Comparison of ENCODE assay signal across 14 cellular contexts in genomic region chr2:177332992-177333388, GRCh38. TPM values are rescaled to one million over a fixed set of nuclear protein-coding genes. Genes with fewer than 3 reads are reported as not detected.
A peak's percentile ranks its signal among the peaks of the same experiment; 100 is the strongest.
DNase-seq lines count a peak whose midpoint lies in the region; ATAC-seq, FAIRE-seq and TF ChIP-seq lines count a peak whose summit lies in the region.
"Had no signal": no experiment of that assay in that cellular context is flagged by ENCODE, and none has a peak within 500 bp of the region (broad histone marks: within the 10 kb centered on the region; RNA-seq: fewer than 3 reads in every experiment).

No MANE protein-coding gene starts in this region.

- DNase-seq in HCT116 (ENCODE audit: low read depth, low spot score) (no peak), SK-N-MC (ENCODE audit: low read depth, low spot score) (no peak), RWPE1 (ENCODE audit: low spot score) (no peak), RCC 7860 (ENCODE audit: low spot score) (no peak), iPS-NIHi11 (ENCODE audit: low spot score) (no peak)
- DNase-seq: activated CD4-positive, CD25-positive, alpha-beta regulatory T cell treated with anti-CD3 and anti-CD28 coated beads, Interleukin-2, amount 50 U/mL, for 72 hours; activated T-cell treated with anti-CD3 and anti-CD28 coated beads, Interleukin-2, amount 50 U/mL, for 1 hour; stimulated activated naive CD4-positive, alpha-beta T cell treated with Interleukin-2 at 50 U/mL for 16 hours had no signal

- H3K4me3 ChIP-seq in HCT116 (replicated peaks in 1 of 2; ENCODE audit: low read depth in 1 of 2, low read length in 2 of 2) (no peak overlapping the region), SK-N-MC (no peak overlapping the region), gastroesophageal sphincter (no peak overlapping the region), rectal smooth muscle tissue (ENCODE audit: low read length) (no peak overlapping the region)
- H3K4me3 ChIP-seq: gastrocnemius medialis, right atrium auricular region had no signal

- H3K4me1 ChIP-seq in HCT116 (ENCODE audit: control insufficient read depth in 1 of 2, insufficient read depth in 2 of 2, low read length in 2 of 2) (peaks cover 10 to 25% of the 10 kb centered on the region in 2 experiments), gastroesophageal sphincter (peaks cover 0 to 14% (median 6%) of the 10 kb centered on the region in 3 donors), rectal smooth muscle tissue (ENCODE audit: control insufficient read depth, insufficient read depth, low read length) (peaks cover 5% of the 10 kb centered on the region)
- H3K4me1 ChIP-seq: right atrium auricular region had no signal

- BruUV-seq in HCT116 (replicated peaks; lab: Mats Ljungman, UMichigan), result no TSS peak

- H3K27me3 ChIP-seq in HCT116 (ENCODE audit: insufficient read depth, low read length) (no peaks in the 10 kb centered on the region), gastroesophageal sphincter (no peaks in the 10 kb centered on the region), rectal smooth muscle tissue (ENCODE audit: control insufficient read depth, insufficient read depth, low read length) (no peaks in the 10 kb centered on the region)
- H3K27me3 ChIP-seq: gastrocnemius medialis, right atrium auricular region had no signal

- no peak for TF ChIP-seq RAD21 in HCT116 (IDR thresholded peaks at IDR 0.05; ENCODE audit: low read depth)

- H3K4me2 ChIP-seq in HCT116 (ENCODE audit: low read length), result peak overlapping the region; percentile 34; the same call in 1 of the 2 replicates

- peak overlapping the region; percentile 99 for H2AFZ ChIP-seq in HCT116 (ENCODE audit: low read depth, low read length, poor library complexity, severe bottlenecking)

- intact Hi-C loops in HCT116 (cut with micrococcal nuclease), result loop anchor here (1.0 to 10.0 kb wide), 3 partner anchors 70 to 678 kb away; no protein-coding TSS in a partner anchor

- no peaks in the 10 kb centered on the region for H4K20me1 ChIP-seq in HCT116 (ENCODE audit: insufficient read depth)

- TF ChIP-seq POLR2A in HCT116 (IDR thresholded peaks at IDR 0.05; ENCODE audit: borderline replicate concordance, extremely low read depth, insufficient read depth, insufficient read length) (no peak), gastroesophageal sphincter (IDR thresholded peaks at IDR 0.05) (no peak)

- H3K27ac ChIP-seq in HCT116 (ENCODE audit: low read depth, low read length) (no peak overlapping the region), SK-N-MC (peak overlapping the region; percentile 48; the same call in 1 of the 2 replicates), gastroesophageal sphincter (peak overlapping the region in 3 of 4 donors; percentile 34 to 58 (median 57)), rectal smooth muscle tissue (ENCODE audit: low read depth, low read length) (peak overlapping the region; percentile 49), RWPE1 (no peak overlapping the region)
- H3K27ac ChIP-seq: C4-2B, gastrocnemius medialis, right atrium auricular region had no signal

- TF ChIP-seq CTCF in HCT116 (IDR thresholded peaks at IDR 0.05 in 2 of 3, conservative IDR thresholded peaks at IDR 0.05 in 1 of 3; ENCODE audit: borderline replicate concordance in 1 of 3, insufficient read depth in 1 of 3, low read depth in 2 of 3, low read length in 2 of 3), result no peak
- no peak for TF ChIP-seq CTCF in gastroesophageal sphincter (IDR thresholded peaks at IDR 0.05)
- TF ChIP-seq CTCF in RWPE1 (conservative IDR thresholded peaks at IDR 0.05; ENCODE audit: low read depth), result no peak

- ATAC-seq in HCT116 (no peak), gastroesophageal sphincter (no peak), HG03439 (IDR thresholded peaks at IDR 0.05; ENCODE audit: unreplicated experiment) (no peak)

- 34 to 54% methylated on average over 3 to 5 of the region's 5 CpGs for WGBS in gastroesophageal sphincter (ENCODE audit: low coverage in 1 of 2), 2 donors

- RAD21 ChIA-PET in HCT116 (lab: Charles Lee; ENCODE audit: low non-redundant PET in 1 of 2, low total read pairs in 2 of 2, uncharacterized antibody in 2 of 2, unreplicated experiment in 2 of 2), result interaction anchor here in 1 of 2 experiments (2.0 kb wide), 1 partner anchor 168 kb away, joined by 9 read pairs; no protein-coding TSS in a partner anchor

- POLR2A ChIA-PET in HCT116 (lab: Charles Lee), result interaction anchor here (1.8 kb wide), 1 partner anchor 168 kb away, joined by 5 read pairs; no protein-coding TSS in a partner anchor
- POLR2A ChIA-PET in RWPE1 (lab: Yijun Ruan, JAX; ENCODE audit: low non-redundant PET), result interaction anchor here (1.8 kb wide), 1 partner anchor 69 kb away, joined by 4 read pairs; no protein-coding TSS in a partner anchor

- no peaks in the 10 kb centered on the region for H3K79me2 ChIP-seq in HCT116 (ENCODE audit: insufficient read depth, low read length)

- TF ChIP-seq EP300 in gastroesophageal sphincter (IDR thresholded peaks at IDR 0.05), result no peak

- CTCF ChIA-PET in HCT116 (lab: Charles Lee), result interaction anchor here (1.0 to 4.9 kb wide), 4 partner anchors 68 to 271 kb away, joined by 3 to 65 read pairs (median 16); partner anchors contain the start of gene NFE2L2
- CTCF ChIA-PET in RWPE1 (lab: Yijun Ruan, JAX), result interaction anchor here (0.9 to 2.5 kb wide), 3 partner anchors 67 to 169 kb away, joined by 3 to 37 read pairs (median 6); no protein-coding TSS in a partner anchor

- H3K9me3 ChIP-seq in HCT116 (ENCODE audit: control insufficient read depth in 1 of 2, insufficient read depth in 1 of 2, low read depth in 1 of 2, low read length in 2 of 2) (no peaks in the 10 kb centered on the region), SK-N-MC (ENCODE audit: low read depth, low read length) (no peaks in the 10 kb centered on the region), gastroesophageal sphincter (no peaks in the 10 kb centered on the region)
- H3K9me3 ChIP-seq: gastrocnemius medialis, right atrium auricular region had no signal

- no peak for FAIRE-seq in RCC 7860 (lab: Jason Lieb, UNC)

- H3K9ac ChIP-seq in HCT116 (ENCODE audit: low read length) (peak overlapping the region; percentile 34; the same call in 1 of the 2 replicates), SK-N-MC (ENCODE audit: insufficient read length) (no peak overlapping the region), rectal smooth muscle tissue (ENCODE audit: low read length) (no peak overlapping the region)

- no peaks in the 10 kb centered on the region for H3K36me3 ChIP-seq in HCT116 (ENCODE audit: control insufficient read depth in 1 of 2, insufficient read depth in 2 of 2, low read length in 2 of 2)
- H3K36me3 ChIP-seq in SK-N-MC (ENCODE audit: insufficient read depth, low read length), result no peaks in the 10 kb centered on the region
- peaks cover 0 to 4% of the 10 kb centered on the region in 2 donors for H3K36me3 ChIP-seq in gastroesophageal sphincter
- H3K36me3 ChIP-seq in rectal smooth muscle tissue (ENCODE audit: control insufficient read depth, insufficient read depth, low read length), result no peaks in the 10 kb centered on the region
- H3K36me3 ChIP-seq: gastrocnemius medialis, right atrium auricular region had no signal

- H3K9me2 ChIP-seq in HCT116 (ENCODE audit: insufficient read depth), result no peaks in the 10 kb centered on the region

TF ChIP-seq in HCT116, 20 proteins besides CTCF, POLR2A, EP300 and RAD21:
- TF ChIP-seq JUND (IDR thresholded peaks at IDR 0.05) (no peak), EZH2 (IDR thresholded peaks at IDR 0.05) (no peak), SRF (IDR thresholded peaks at IDR 0.05; ENCODE audit: low read depth) (no peak), CEBPB (IDR thresholded peaks at IDR 0.05; ENCODE audit: low read depth) (no peak), EGR1 (IDR thresholded peaks at IDR 0.05; ENCODE audit: low read depth) (no peak), ZBTB33 (IDR thresholded peaks at IDR 0.05; ENCODE audit: extremely low read depth, insufficient replicate concordance, low read length) (no peak), EZH2phosphoT487 (IDR thresholded peaks at IDR 0.05; ENCODE audit: borderline replicate concordance) (no peak), ELF1 (IDR thresholded peaks at IDR 0.05; ENCODE audit: borderline replicate concordance, low read depth) (no peak), ZFX (IDR thresholded peaks at IDR 0.05) (no peak), SIN3A (IDR thresholded peaks at IDR 0.05; ENCODE audit: low read depth) (no peak), TCF7L2 (IDR thresholded peaks at IDR 0.05; ENCODE audit: borderline replicate concordance, extremely low read depth, insufficient read depth, insufficient read length) (no peak), FOSL1 (IDR thresholded peaks at IDR 0.05; ENCODE audit: low read depth) (no peak), ZNF274 (IDR thresholded peaks at IDR 0.05; ENCODE audit: low read depth, low read length) (no peak), POLR2AphosphoS5 (IDR thresholded peaks at IDR 0.05; ENCODE audit: low read depth, low read length) (no peak), YY1 (IDR thresholded peaks at IDR 0.05; ENCODE audit: extremely low read depth, insufficient replicate concordance, low read depth, low read length) (no peak), ATF3 (IDR thresholded peaks at IDR 0.05) (no peak)
TF ChIP-seq in HCT116: peak in this region for 0.

RNA-seq across cellular contexts. Expression of gene AGPS, which starts 59.6 kb away (rescaled TPM):
- total RNA-seq in HCT116 (2021; ENCODE audit: unreplicated experiment), result 66.6 TPM
- polyA plus RNA-seq in HCT116 (2012), result 13.4 and 16.7 TPM in 2 replicates
- total RNA-seq in gastroesophageal sphincter, result 10 to 100 TPM; 21.4 to 50.9 (median 34.3) TPM

Comparison
In these comparisons a context has a peak if more than half of its experiments do, and no peak if none do; other contexts are left out.
1. H3K27ac ChIP-seq: peak in SK-N-MC (single experiment), gastroesophageal sphincter (3 of 4) and rectal smooth muscle tissue (single experiment); none in HCT116 (single experiment) and RWPE1 (single experiment).